Comparison of ENCODE assay signal across 1 cellular context in the genomic region with DNA sequence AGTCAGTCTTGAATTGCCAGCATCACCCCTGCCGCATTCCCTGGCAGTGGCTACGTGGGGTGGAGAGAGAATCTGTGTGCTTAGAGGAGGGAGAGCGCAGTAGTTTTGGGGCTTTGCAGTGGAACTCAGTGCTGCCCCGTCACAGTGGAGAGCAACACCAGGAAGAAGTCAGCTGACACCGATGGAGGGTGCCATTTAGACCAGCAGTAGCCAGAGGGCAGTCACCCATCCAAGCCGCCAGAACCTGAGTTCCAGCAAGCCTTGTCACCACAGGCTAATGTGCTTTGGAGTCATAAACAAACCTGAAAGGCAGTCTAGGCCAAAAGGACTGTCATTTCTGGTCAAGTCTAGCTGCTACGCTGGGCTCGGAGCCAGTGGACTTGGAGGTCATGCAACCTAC.
TF ChIP-seq lines count a peak whose summit lies in the region.

No MANE protein-coding gene starts in this region.

TF ChIP-seq in H1, 55 proteins besides CTCF, POLR2A, EP300 and RAD21:
- TF ChIP-seq, protein P1, sequence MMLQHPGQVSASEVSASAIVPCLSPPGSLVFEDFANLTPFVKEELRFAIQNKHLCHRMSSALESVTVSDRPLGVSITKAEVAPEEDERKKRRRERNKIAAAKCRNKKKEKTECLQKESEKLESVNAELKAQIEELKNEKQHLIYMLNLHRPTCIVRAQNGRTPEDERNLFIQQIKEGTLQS (IDR thresholded peaks at IDR 0.05; ENCODE audit: insufficient read depth, low read depth, low read length), result peak; percentile 5; the same call in 1 of the 2 replicates
- no peak for TF ChIP-seq SAP30 (IDR thresholded peaks at IDR 0.05; ENCODE audit: insufficient read depth, insufficient replicate concordance, low read length)
- no peak for TF ChIP-seq GABPA (IDR thresholded peaks at IDR 0.05; ENCODE audit: borderline replicate concordance, insufficient read depth, low read length)
- TF ChIP-seq NANOG (IDR thresholded peaks at IDR 0.05; ENCODE audit: insufficient read depth, low read depth, low read length, poor library complexity, severe bottlenecking), result no peak
